2 cellular contexts compared by ENCODE assay signal in the genomic region with DNA sequence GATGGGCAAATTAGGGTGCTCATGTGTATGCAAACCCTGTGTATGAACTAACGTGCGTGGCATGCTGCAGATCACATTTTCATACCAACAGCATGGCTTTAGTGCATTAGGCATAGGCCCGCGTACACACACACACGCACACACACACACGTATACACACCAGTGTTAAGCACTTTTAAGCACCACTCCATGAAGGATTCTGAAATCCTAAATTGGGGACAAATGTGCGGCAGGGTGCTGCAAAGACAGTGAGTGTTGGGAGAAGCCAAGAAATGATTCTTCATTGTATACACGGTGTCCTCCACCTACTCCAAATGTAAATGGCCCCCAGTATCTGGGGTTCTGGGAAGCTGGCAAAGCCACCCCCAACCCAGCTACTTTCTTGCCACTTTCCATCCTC.
A peak's percentile ranks its signal among the peaks of the same experiment; 100 is the strongest.
TF ChIP-seq lines count a peak whose summit lies in the region.

No MANE protein-coding gene starts in this region.

TF ChIP-seq in HEK293, 187 proteins besides CTCF, POLR2A, EP300 and RAD21 (continued from another document):
- TF ChIP-seq ZSCAN4 (tag by site-specific recombination; IDR thresholded peaks at IDR 0.05), result peak; percentile 61

TF ChIP-seq in HepG2, 621 proteins besides CTCF, POLR2A, EP300 and RAD21 (continued from another document):
- TF ChIP-seq, protein P1, sequence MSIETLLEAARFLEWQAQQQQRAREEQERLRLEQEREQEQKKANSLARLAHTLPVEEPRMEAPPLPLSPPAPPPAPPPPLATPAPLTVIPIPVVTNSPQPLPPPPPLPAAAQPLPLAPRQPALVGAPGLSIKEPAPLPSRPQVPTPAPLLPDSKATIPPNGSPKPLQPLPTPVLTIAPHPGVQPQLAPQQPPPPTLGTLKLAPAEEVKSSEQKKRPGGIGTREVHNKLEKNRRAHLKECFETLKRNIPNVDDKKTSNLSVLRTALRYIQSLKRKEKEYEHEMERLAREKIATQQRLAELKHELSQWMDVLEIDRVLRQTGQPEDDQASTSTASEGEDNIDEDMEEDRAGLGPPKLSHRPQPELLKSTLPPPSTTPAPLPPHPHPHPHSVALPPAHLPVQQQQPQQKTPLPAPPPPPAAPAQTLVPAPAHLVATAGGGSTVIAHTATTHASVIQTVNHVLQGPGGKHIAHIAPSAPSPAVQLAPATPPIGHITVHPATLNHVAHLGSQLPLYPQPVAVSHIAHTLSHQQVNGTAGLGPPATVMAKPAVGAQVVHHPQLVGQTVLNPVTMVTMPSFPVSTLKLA (IDR thresholded peaks at IDR 0.05), result no peak
- TF ChIP-seq ZFYVE20 (CRISPR knock-in tag; IDR thresholded peaks at IDR 0.05; ENCODE audit: borderline replicate concordance, low read depth) (no peak), ZEB1 (IDR thresholded peaks at IDR 0.05; ENCODE audit: insufficient replicate concordance, low read depth) (no peak), NFYC (CRISPR knock-in tag; IDR thresholded peaks at IDR 0.05) (no peak), ATAD3A (CRISPR knock-in tag; IDR thresholded peaks at IDR 0.05) (no peak), ZKSCAN1 (IDR thresholded peaks at IDR 0.05; ENCODE audit: low read length) (no peak), ZNF138 (CRISPR knock-in tag; IDR thresholded peaks at IDR 0.05; ENCODE audit: low read depth) (no peak)
